Comparison of ENCODE assay signal across 13 cellular contexts in the genomic region with DNA sequence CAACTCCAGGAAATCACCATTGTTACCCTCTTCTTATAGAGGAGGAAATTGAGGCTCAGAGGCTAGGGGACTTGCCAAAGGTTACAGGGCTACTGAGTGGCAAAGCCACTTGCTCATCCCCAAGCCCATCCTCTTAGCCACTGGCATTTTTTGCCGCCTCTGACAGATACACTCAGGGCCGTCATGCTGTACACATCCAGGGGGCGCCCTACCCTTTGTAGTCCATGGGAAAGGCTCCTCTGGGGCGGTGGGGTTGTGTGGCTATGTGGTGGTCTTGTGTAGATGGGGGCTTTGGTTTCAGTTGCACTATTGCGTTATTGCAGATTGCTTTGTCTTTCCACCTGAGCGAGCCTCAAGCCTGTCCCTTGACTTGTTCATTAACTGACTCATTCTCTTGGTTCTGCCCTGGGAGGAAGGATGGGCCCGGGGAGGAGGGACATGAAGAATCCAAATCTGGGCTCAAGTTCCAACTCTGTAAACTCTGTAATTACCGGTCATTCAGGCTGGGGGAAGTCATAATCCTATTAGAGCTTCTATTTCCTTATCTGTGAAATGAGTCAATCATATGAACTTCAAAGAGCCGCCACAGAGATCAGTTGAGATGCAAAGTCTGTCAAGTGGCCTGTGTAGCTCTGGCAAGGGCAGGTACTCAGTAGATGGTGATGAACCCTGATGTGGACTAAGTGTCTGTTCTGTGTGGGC. TPM values are rescaled to one million over a fixed set of nuclear protein-coding genes. Genes with fewer than 3 reads are reported as not detected.
A peak's percentile ranks its signal among the peaks of the same experiment; 100 is the strongest.
DNase-seq lines count a peak whose midpoint lies in the region; ATAC-seq and TF ChIP-seq lines count a peak whose summit lies in the region.
"Had no signal": no experiment of that assay in that cellular context is flagged by ENCODE, and none has a peak within 500 bp of the region (broad histone marks: within the 10 kb centered on the region; RNA-seq: fewer than 3 reads in every experiment).

No MANE protein-coding gene starts in this region.

- CTCF ChIA-PET in GM10248 (lab: Yijun Ruan, JAX), result interaction anchor here (0.9 to 20.5 kb wide), 6 partner anchors 7 to 83 kb away, joined by 3 to 560 read pairs (median 4); no protein-coding TSS in a partner anchor

- H3K36me3 ChIP-seq in GM06990 (ENCODE audit: control insufficient read depth, insufficient read depth, low read length) (no peaks in the 10 kb centered on the region), colonic mucosa (no peaks in the 10 kb centered on the region), heart left ventricle (no peaks in the 10 kb centered on the region)

- H3K4me1 ChIP-seq in colonic mucosa (no peaks in the 10 kb centered on the region), heart left ventricle (peaks cover 0 to 12% (median 9%) of the 10 kb centered on the region in 12 donors)

- TF ChIP-seq CTCF in GM06990 (IDR thresholded peaks at IDR 0.05; ENCODE audit: insufficient read depth, low read length, poor library complexity, severe bottlenecking), result peak; percentile 41
- no peak for TF ChIP-seq CTCF in colonic mucosa (IDR thresholded peaks at IDR 0.05)
- no peak for TF ChIP-seq CTCF in GM10248 (IDR thresholded peaks at IDR 0.05; ENCODE audit: control extremely low read depth, extremely low read depth, low read depth, missing control alignments)
- no peak for TF ChIP-seq CTCF in heart left ventricle (IDR thresholded peaks at IDR 0.05)

- no peak overlapping the region for H3K27ac ChIP-seq in colonic mucosa
- no peak overlapping the region for H3K27ac ChIP-seq in heart left ventricle

- intact Hi-C loops in colonic mucosa (cut with DNase I) (no loop called here), heart left ventricle (cut with DNase I) (no loop called here)

- 75 to 80% (median 78%) methylated on average over 9 of the region's 9 CpGs for WGBS in heart left ventricle, 4 donors

- H3K4me3 ChIP-seq in GM06990 (replicated peaks; ENCODE audit: low read depth, low read length) (no peak overlapping the region), colonic mucosa (no peak overlapping the region), heart left ventricle (no peak overlapping the region)

- no peaks in the 10 kb centered on the region for H3K9me3 ChIP-seq in colonic mucosa
- H3K9me3 ChIP-seq in heart left ventricle, result no peaks in the 10 kb centered on the region

- no peak for DNase-seq in GM06990 (ENCODE audit: extremely low read depth, insufficient read length)
- DNase-seq in M059J (ENCODE audit: low read depth), result peak; percentile 12
- peak; percentile 67 for DNase-seq in colonic mucosa
- peak; percentile 30 for DNase-seq in renal cortical epithelial cell (ENCODE audit: low read depth)
- DNase-seq in GM10248 (ENCODE audit: extremely low spot score), result no peak
- DNase-seq in activated effector memory CD4-positive, alpha-beta T cell treated with anti-CD3 and anti-CD28 coated beads, Interleukin-2, amount 50 U/mL, for 16 hours, result no peak
- no peak for DNase-seq in heart left ventricle
- DNase-seq: activated B cell treated with CpG ODN at 0.5 μM for 24 hours; activated naive CD4-positive, alpha-beta T cell; KG1; NCI-H1417 treated with DMSO at 0.1 percent for 48 hours; NK-92 treated with Interleukin-12 subunit alpha and Interleukin-12 subunit beta, amount 100 ng/mL, for 24 hours had no signal

- H3K9ac ChIP-seq in colonic mucosa (ENCODE audit: low read depth in 2 of 2, low read length in 2 of 2), result no peak overlapping the region

- ATAC-seq in heart left ventricle, result no peak
- ATAC-seq: Right ventricle myocardium inferior had no signal

- TF ChIP-seq POLR2A in heart left ventricle (IDR thresholded peaks at IDR 0.05), result no peak

- peaks cover 4% of the 10 kb centered on the region for H3K27me3 ChIP-seq in GM06990 (replicated peaks; ENCODE audit: control insufficient read depth, insufficient read depth, low read length)
- H3K27me3 ChIP-seq in colonic mucosa, result no peaks in the 10 kb centered on the region
- H3K27me3 ChIP-seq in heart left ventricle, result peaks cover 0 to 20% (median 10%) of the 10 kb centered on the region in 9 donors

- POLR2A ChIA-PET in GM10248 (lab: Yijun Ruan, JAX), result no interaction called here

RNA-seq across cellular contexts. Expression of gene NOS2, which starts 2.8 kb away (rescaled TPM):
- total RNA-seq in M059J (2014; rRNA removed; shearing (Covaris generic)), result not detected in 2 replicates
- total RNA-seq in colonic mucosa, result 10 to 100 TPM; 29.7 to 34.5 TPM
- total RNA-seq in renal cortical epithelial cell, result not detected in 2 replicates
- total RNA-seq in heart left ventricle, result 1 to 10 TPM in 1 of 9 donors, under 1 TPM in 8; 0.07 to 2.2 (median 0.20) TPM
- polyA plus RNA-seq in heart left ventricle, result under 1 TPM in 1 of 2 donors, not detected in 1; 0.10 TPM
- total RNA-seq: activated B cell treated with CpG ODN at 0.5 μM for 24 hours had no signal

Comparison
In these comparisons a context has a peak if more than half of its experiments do, and no peak if none do; other contexts are left out.
1. DNase-seq: peak in M059J (single experiment), colonic mucosa (single experiment) and renal cortical epithelial cell (single experiment); none in GM06990 (single experiment), GM10248 (single experiment), activated effector memory CD4-positive, alpha-beta T cell treated with anti-CD3 and anti-CD28 coated beads, Interleukin-2, amount 50 U/mL, for 16 hours (single experiment) and heart left ventricle (0 of 5).
2. RNA of gene NOS2, which starts 2.8 kb away (total RNA-seq): 29.7 to 34.5 TPM in colonic mucosa; 0.07 to 2.2 TPM in heart left ventricle, not detected in M059J and not detected in renal cortical epithelial cell; every median in the first group is over 4 times any median in the second.